Comparison of ENCODE assay signal across 9 cellular contexts in genomic region chr14:68282479-68283377, GRCh38.
DNase-seq lines count a peak whose midpoint lies in the region; ATAC-seq and TF ChIP-seq lines count a peak whose summit lies in the region.
"Had no signal": no experiment of that assay in that cellular context is flagged by ENCODE, and none has a peak within 500 bp of the region (broad histone marks: within the 10 kb centered on the region; RNA-seq: fewer than 3 reads in every experiment).

No MANE protein-coding gene starts in this region.

- no peak overlapping the region for H3K56ac ChIP-seq in mesendoderm (ENCODE audit: low read length)

- no peak overlapping the region for H2BK120ac ChIP-seq in mesendoderm (ENCODE audit: low read depth, low read length)

- H3K36me3 Mint-ChIP-seq in activated CD4-positive, alpha-beta T cell treated with anti-CD3 and anti-CD28 coated beads for 36 hours (ENCODE audit: low read depth) = peaks cover 5% of the 10 kb centered on the region
- H3K36me3 Mint-ChIP-seq in natural killer cell = no peaks in the 10 kb centered on the region

- H3K4me1 Mint-ChIP-seq in activated CD4-positive, alpha-beta T cell treated with anti-CD3 and anti-CD28 coated beads for 36 hours = peaks cover 79% of the 10 kb centered on the region
- peaks cover 71 to 79% of the 10 kb centered on the region in 2 donors for H3K4me1 Mint-ChIP-seq in natural killer cell

- no peaks in the 10 kb centered on the region for H3K79me1 ChIP-seq in mesendoderm (ENCODE audit: low read length)

- H3K9me3 Mint-ChIP-seq in activated CD4-positive, alpha-beta T cell treated with anti-CD3 and anti-CD28 coated beads for 36 hours (ENCODE audit: low read depth) = no peaks in the 10 kb centered on the region
- peaks cover 0 to 2% of the 10 kb centered on the region in 2 donors for H3K9me3 Mint-ChIP-seq in natural killer cell

- H3K27ac ChIP-seq in mesendoderm (ENCODE audit: low read depth, low read length) = no peak overlapping the region
- H3K27ac ChIP-seq: SK-N-MC had no signal

- no peak overlapping the region for H4K5ac ChIP-seq in mesendoderm (ENCODE audit: low read length)

- H3K27ac Mint-ChIP-seq in activated CD4-positive, alpha-beta T cell treated with anti-CD3 and anti-CD28 coated beads for 36 hours = peak overlapping the region; percentile 72
- H3K27ac Mint-ChIP-seq in natural killer cell = peak overlapping the region; percentile 86 to 96

- no peaks in the 10 kb centered on the region for H3K27me3 ChIP-seq in mesendoderm (ENCODE audit: insufficient read depth, low read length, poor library complexity)

- H2AK5ac ChIP-seq in mesendoderm (ENCODE audit: low read length) = no peak overlapping the region

- no peak overlapping the region for H3K4me2 ChIP-seq in mesendoderm (ENCODE audit: low read length)

- no peak overlapping the region for H3K23ac ChIP-seq in mesendoderm (ENCODE audit: low read length)

- H3K18ac ChIP-seq in mesendoderm (ENCODE audit: low read length) = no peak overlapping the region

- no peak for TF ChIP-seq CTCF in natural killer cell (IDR thresholded peaks at IDR 0.05)

- CTCF ChIA-PET in activated CD4-positive, alpha-beta T cell treated with anti-CD3 and anti-CD28 coated beads for 36 hours (lab: Charles Lee) = interaction anchor here (0.7 to 2.1 kb wide), 5 partner anchors 9 to 398 kb away, joined by 3 to 8 read pairs (median 4); no protein-coding TSS in a partner anchor

- ATAC-seq in GM18517 (IDR thresholded peaks at IDR 0.05; ENCODE audit: unreplicated experiment) = peak; percentile 21
- peak; percentile 28 for ATAC-seq in HG02840 (IDR thresholded peaks at IDR 0.05; ENCODE audit: low FRiP score, unreplicated experiment)
- peak; percentile 74 for ATAC-seq in activated CD4-positive, alpha-beta T cell treated with anti-CD3 and anti-CD28 coated beads for 36 hours
- ATAC-seq in natural killer cell = peak; percentile 45 to 65 (median 59)
- ATAC-seq in left colon = no peak

- no peak overlapping the region for H2BK15ac ChIP-seq in mesendoderm (replicated peaks; ENCODE audit: low read depth)

- no peaks in the 10 kb centered on the region for H3K36me3 ChIP-seq in mesendoderm (ENCODE audit: control insufficient read depth, insufficient read depth, low read length)

- H3K4me1 ChIP-seq in mesendoderm (ENCODE audit: control insufficient read depth, low read depth, low read length) = no peaks in the 10 kb centered on the region

- H3K9ac ChIP-seq in mesendoderm (ENCODE audit: low read length) = no peak overlapping the region

- H2BK5ac ChIP-seq in mesendoderm (ENCODE audit: low read length) = no peak overlapping the region

- H4K8ac ChIP-seq in mesendoderm (ENCODE audit: low read depth, low read length) = no peak overlapping the region

- POLR2A ChIA-PET in activated CD4-positive, alpha-beta T cell treated with anti-CD3 and anti-CD28 coated beads for 36 hours (lab: Charles Lee) = interaction anchor here (0.6 to 0.8 kb wide), 2 partner anchors 13 to 92 kb away, joined by 3 to 4 read pairs; no protein-coding TSS in a partner anchor

- no peak overlapping the region for H3K4ac ChIP-seq in mesendoderm (ENCODE audit: low read depth, low read length)

- no CpG with 5 or more reads among the region's 6 CpGs for WGBS in mesendoderm (ENCODE audit: extremely low coverage, insufficient coverage, low lambda C conversion rate)

- no peak overlapping the region for H3K4me3 ChIP-seq in mesendoderm (ENCODE audit: low read length)
- H3K4me3 ChIP-seq: SK-N-MC had no signal

- intact Hi-C loops in activated CD4-positive, alpha-beta T cell treated with anti-CD3 and anti-CD28 coated beads for 36 hours (cut with DNase I, micrococcal nuclease) = loop anchor here in 1 of 2 experiments (10.0 kb wide), 3 partner anchors 122 to 512 kb away; partner anchors contain the start of gene ZFP36L1
- intact Hi-C loops in natural killer cell (cut with micrococcal nuclease) (loop anchor here (1.0 to 10.0 kb wide), 6 partner anchors 14 to 511 kb away; partner anchors contain the start of gene ZFP36L1), left colon (cut with DNase I, micrococcal nuclease) (no loop called here)

- no peaks in the 10 kb centered on the region for H3K27me3 Mint-ChIP-seq in activated CD4-positive, alpha-beta T cell treated with anti-CD3 and anti-CD28 coated beads for 36 hours
- no peaks in the 10 kb centered on the region for H3K27me3 Mint-ChIP-seq in natural killer cell (ENCODE audit: low read depth in 2 of 2)

- no peaks in the 10 kb centered on the region for H3K79me2 ChIP-seq in mesendoderm (ENCODE audit: control insufficient read depth, insufficient read depth, low read length)

- peak overlapping the region; percentile 6 for H3K4me3 Mint-ChIP-seq in activated CD4-positive, alpha-beta T cell treated with anti-CD3 and anti-CD28 coated beads for 36 hours
- H3K4me3 Mint-ChIP-seq in natural killer cell = peak overlapping the region; percentile 71

- peak; percentile 52 for DNase-seq in activated CD4-positive, alpha-beta T cell treated with anti-CD3 and anti-CD28 coated beads for 36 hours
- DNase-seq in natural killer cell (no peak), mesendoderm (no peak), GM19240 (ENCODE audit: insufficient read length, low spot score) (no peak), left colon (no peak), T1000 (lab: John Stamatoyannopoulos, UW) (no peak)
